Comparison of ENCODE assay signal across 39 cellular contexts in the genomic region with DNA sequence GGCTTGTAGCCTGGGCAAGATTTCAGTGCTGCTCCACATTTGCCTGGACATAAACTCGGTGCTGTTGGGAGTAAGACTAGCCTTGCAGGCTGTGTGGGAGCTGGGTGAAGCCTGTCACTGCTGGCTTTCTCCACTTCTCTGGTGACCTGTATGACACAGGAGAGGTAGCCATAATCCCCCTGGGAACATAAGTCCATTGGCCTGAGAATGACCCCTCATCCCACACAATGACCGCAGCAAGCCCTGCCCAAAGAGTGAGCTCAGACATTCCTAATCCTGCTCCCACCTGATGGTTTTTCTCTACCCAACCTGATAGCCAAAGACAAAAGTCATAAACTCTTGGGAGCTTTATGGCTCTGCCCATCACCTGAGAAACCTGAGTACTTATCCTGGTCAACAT.
"Had no signal": no experiment of that assay in that cellular context is flagged by ENCODE, and none has a peak within 500 bp of the region (broad histone marks: within the 10 kb centered on the region; RNA-seq: fewer than 3 reads in every experiment).

No MANE protein-coding gene starts in this region.

- H3K36me3 Mint-ChIP-seq: activated CD4-positive, alpha-beta memory T cell treated with anti-CD3 and anti-CD28 coated beads for 36 hours; activated naive CD4-positive, alpha-beta T cell treated with anti-CD3 and anti-CD28 coated beads, Interleukin-2, amount 10 ng/mL, durations not matched to agents 7 days and 5 days; activated naive CD4-positive, alpha-beta T cell treated with anti-CD3 and anti-CD28 coated beads, Interleukin-2, amount 50 U/mL, for 24 hours; activated naive CD8-positive, alpha-beta T cell; activated naive CD8-positive, alpha-beta T cell treated with anti-CD3 and anti-CD28 coated beads, Interleukin-2, amount 10 ng/mL, durations not matched to agents 7 days and 5 days; brain had no signal

- H3K4me3 ChIP-seq: ascending aorta, cardiac muscle cell had no signal

- H3K27ac Mint-ChIP-seq: activated B cell treated with CpG ODN at 0.5 μM for 24 hours; activated CD4-positive, alpha-beta memory T cell treated with anti-CD3 and anti-CD28 coated beads for 36 hours; activated CD4-positive, alpha-beta T cell treated with anti-CD3 and anti-CD28 coated beads, Interleukin-2, amount 10 ng/mL, durations not matched to agents 24 days and 14 days; activated CD8-positive, alpha-beta T cell treated with anti-CD3 and anti-CD28 coated beads for 36 hours; activated naive CD4-positive, alpha-beta T cell treated with anti-CD3 and anti-CD28 coated beads, Interleukin-2, amount 10 ng/mL, durations not matched to agents 7 days and 5 days; activated naive CD4-positive, alpha-beta T cell treated with anti-CD3 and anti-CD28 coated beads, Interleukin-2, amount 50 U/mL, for 24 hours; activated naive CD8-positive, alpha-beta T cell; activated naive CD8-positive, alpha-beta T cell treated with anti-CD3 and anti-CD28 coated beads, Interleukin-2, amount 10 ng/mL, durations not matched to agents 7 days and 5 days; activated naive CD8-positive, alpha-beta T cell treated with anti-CD3 and anti-CD28 coated beads, Interleukin-2, amount 50 U/mL, for 24 hours; activated T-cell treated with anti-CD3 and anti-CD28 coated beads, Interleukin-2, amount 50 U/mL, for 72 hours; activated T-helper 1 cell treated with anti-CD3 and anti-CD28 coated beads, Interleukin-12 subunit alpha, Interleukin-12 subunit beta, Interleukin-2, Interleukin-4 antibody, amounts not matched to agents 30 ng/mL and 10 ng/mL and 1 ng/mL, durations not matched to agents 14 hours and 24 hours and 36 hours; activated T-helper 2 cell treated with anti-CD3 and anti-CD28 coated beads, Interferon-gamma antibody, Interleukin-2, Interleukin-4, amounts not matched to agents 10 μg/mL and 5 μg/mL and 100 μg/mL, durations not matched to agents 14 hours and 24 hours and 36 hours; brain; T-helper 1 cell treated with Interleukin-12 subunit alpha and Interleukin-12 subunit beta and Interleukin-4 antibody, amounts not matched to agents 30 μg/mL and 1 μg/mL, for 36 hours; T-helper 2 cell treated with Interferon-gamma antibody and Interleukin-4, amounts not matched to agents 5 μg/mL and 100 μg/mL, for 36 hours had no signal

- H3K9me3 ChIP-seq: ascending aorta had no signal

- H3K27ac ChIP-seq: ascending aorta, cardiac muscle cell, VCaP had no signal

- H3K4me1 Mint-ChIP-seq: activated B cell treated with CpG ODN at 0.5 μM for 24 hours; activated CD4-positive, alpha-beta T cell treated with anti-CD3 and anti-CD28 coated beads, Interleukin-2, amount 10 ng/mL, durations not matched to agents 24 days and 14 days; activated naive CD4-positive, alpha-beta T cell treated with anti-CD3 and anti-CD28 coated beads, Interleukin-2, amount 10 ng/mL, durations not matched to agents 7 days and 5 days; activated naive CD4-positive, alpha-beta T cell treated with anti-CD3 and anti-CD28 coated beads, Interleukin-2, amount 50 U/mL, for 24 hours; activated naive CD8-positive, alpha-beta T cell treated with anti-CD3 and anti-CD28 coated beads, Interleukin-2, amount 10 ng/mL, durations not matched to agents 7 days and 5 days; activated naive CD8-positive, alpha-beta T cell treated with anti-CD3 and anti-CD28 coated beads, Interleukin-2, amount 50 U/mL, for 24 hours; central memory CD8-positive, alpha-beta T cell had no signal

- H3K27me3 Mint-ChIP-seq: activated B cell treated with CpG ODN at 0.5 μM for 24 hours; activated CD4-positive, alpha-beta memory T cell treated with anti-CD3 and anti-CD28 coated beads for 36 hours; activated CD4-positive, alpha-beta T cell treated with anti-CD3 and anti-CD28 coated beads, Interleukin-2, amount 10 ng/mL, durations not matched to agents 24 days and 14 days; activated CD8-positive, alpha-beta T cell treated with anti-CD3 and anti-CD28 coated beads for 36 hours; activated naive CD4-positive, alpha-beta T cell treated with anti-CD3 and anti-CD28 coated beads, Interleukin-2, amount 10 ng/mL, durations not matched to agents 7 days and 5 days; activated naive CD4-positive, alpha-beta T cell treated with anti-CD3 and anti-CD28 coated beads, Interleukin-2, amount 50 U/mL, for 24 hours; activated naive CD8-positive, alpha-beta T cell; activated naive CD8-positive, alpha-beta T cell treated with anti-CD3 and anti-CD28 coated beads, Interleukin-2, amount 10 ng/mL, durations not matched to agents 7 days and 5 days; activated naive CD8-positive, alpha-beta T cell treated with anti-CD3 and anti-CD28 coated beads, Interleukin-2, amount 50 U/mL, for 24 hours; central memory CD8-positive, alpha-beta T cell had no signal

- H3K27me3 ChIP-seq: ascending aorta, cardiac muscle cell had no signal

- FAIRE-seq: bronchial epithelial cell, TTC549 had no signal

- DNase-seq: activated B cell treated with CpG ODN at 0.5 μM for 24 hours; activated CD4-positive, alpha-beta memory T cell treated with anti-CD3 and anti-CD28 coated beads for 36 hours; activated CD4-positive, alpha-beta T cell treated with anti-CD3 and anti-CD28 coated beads for 4 hours; activated CD4-positive, alpha-beta T cell treated with anti-CD3 and anti-CD28 coated beads, Interleukin-2, amount 10 ng/mL, durations not matched to agents 24 days and 14 days; activated CD4-positive, alpha-beta T cell treated with anti-CD3 and anti-CD28 coated beads, Interleukin-2, amount 50 U/mL, for 1 hour; activated CD4-positive, alpha-beta T cell treated with anti-CD3 and anti-CD28 coated beads, Interleukin-2, amount 50 U/mL, for 4 hours; activated CD4-positive, CD25-positive, alpha-beta regulatory T cell treated with anti-CD3 and anti-CD28 coated beads, Interleukin-2, amount 50 U/mL, for 72 hours; activated CD8-positive, alpha-beta memory T cell treated with anti-CD3 and anti-CD28 coated beads, Interleukin-2, amount 50 U/mL, for 4 hours; activated CD8-positive, alpha-beta T cell treated with anti-CD3 and anti-CD28 coated beads for 36 hours; activated effector memory CD4-positive, alpha-beta T cell treated with Interleukin-2 at 50 U/mL for 16 hours; activated gamma-delta T cell; activated naive CD4-positive, alpha-beta T cell treated with anti-CD3 and anti-CD28 coated beads, Interleukin-2, amount 10 ng/mL, durations not matched to agents 7 days and 5 days; activated naive CD4-positive, alpha-beta T cell treated with Interleukin-2 at 50 U/mL for 16 hours; activated naive CD8-positive, alpha-beta T cell treated with anti-CD3 and anti-CD28 coated beads, Interleukin-2, amount 10 ng/mL, durations not matched to agents 7 days and 5 days; activated naive CD8-positive, alpha-beta T cell treated with anti-CD3 and anti-CD28 coated beads, Interleukin-2, amount 50 U/mL, for 24 hours; activated T-cell treated with anti-CD3 and anti-CD28 coated beads for 4 hours; activated T-cell treated with anti-CD3 and anti-CD28 coated beads, Interleukin-2, amount 50 U/mL, for 1 hour; activated T-cell treated with anti-CD3 and anti-CD28 coated beads, Interleukin-2, amount 50 U/mL, for 4 hours; activated T-cell treated with anti-CD3 and anti-CD28 coated beads, Interleukin-2, amount 50 U/mL, for 72 hours; amygdala; anterior cingulate cortex; caudate nucleus; cerebellar nuclear complex; T-helper 1 cell; T-helper 2 cell; T-helper 9 cell had no signal

- H3K4me3 Mint-ChIP-seq: activated B cell treated with CpG ODN at 0.5 μM for 24 hours; activated CD4-positive, alpha-beta memory T cell treated with anti-CD3 and anti-CD28 coated beads for 36 hours; activated CD4-positive, alpha-beta T cell treated with anti-CD3 and anti-CD28 coated beads, Interleukin-2, amount 10 ng/mL, durations not matched to agents 24 days and 14 days; activated CD8-positive, alpha-beta T cell treated with anti-CD3 and anti-CD28 coated beads for 36 hours; activated naive CD4-positive, alpha-beta T cell treated with anti-CD3 and anti-CD28 coated beads, Interleukin-2, amount 10 ng/mL, durations not matched to agents 7 days and 5 days; activated naive CD4-positive, alpha-beta T cell treated with anti-CD3 and anti-CD28 coated beads, Interleukin-2, amount 50 U/mL, for 24 hours; activated naive CD8-positive, alpha-beta T cell; activated naive CD8-positive, alpha-beta T cell treated with anti-CD3 and anti-CD28 coated beads, Interleukin-2, amount 10 ng/mL, durations not matched to agents 7 days and 5 days; activated naive CD8-positive, alpha-beta T cell treated with anti-CD3 and anti-CD28 coated beads, Interleukin-2, amount 50 U/mL, for 24 hours; activated T-cell treated with anti-CD3 and anti-CD28 coated beads, Interleukin-2, amount 50 U/mL, for 4 hours; activated T-cell treated with anti-CD3 and anti-CD28 coated beads, Interleukin-2, amount 50 U/mL, for 72 hours; activated T-helper 1 cell treated with anti-CD3 and anti-CD28 coated beads, Interleukin-12 subunit alpha, Interleukin-12 subunit beta, Interleukin-2, Interleukin-4 antibody, amounts not matched to agents 30 ng/mL and 10 ng/mL and 1 ng/mL, durations not matched to agents 14 hours and 24 hours and 36 hours; brain; central memory CD8-positive, alpha-beta T cell; T-helper 1 cell treated with Interleukin-12 subunit alpha and Interleukin-12 subunit beta and Interleukin-4 antibody, amounts not matched to agents 30 μg/mL and 1 μg/mL, for 36 hours; T-helper 2 cell treated with Interferon-gamma antibody and Interleukin-4, amounts not matched to agents 5 μg/mL and 100 μg/mL, for 36 hours had no signal

- H3K4me1 ChIP-seq: ascending aorta had no signal

- ATAC-seq: activated CD8-positive, alpha-beta T cell treated with anti-CD3 and anti-CD28 coated beads for 36 hours; activated naive CD8-positive, alpha-beta T cell treated with anti-CD3 and anti-CD28 coated beads, Interleukin-2, amount 50 U/mL, for 24 hours; activated T-cell treated with anti-CD3 and anti-CD28 coated beads, Interleukin-2, amount 50 U/mL, for 4 hours; activated T-cell treated with anti-CD3 and anti-CD28 coated beads, Interleukin-2, amount 50 U/mL, for 72 hours had no signal

- H3K36me3 ChIP-seq: ascending aorta, cardiac muscle cell had no signal
